ENCODE assay signal across 17 cellular contexts in the genomic region with DNA sequence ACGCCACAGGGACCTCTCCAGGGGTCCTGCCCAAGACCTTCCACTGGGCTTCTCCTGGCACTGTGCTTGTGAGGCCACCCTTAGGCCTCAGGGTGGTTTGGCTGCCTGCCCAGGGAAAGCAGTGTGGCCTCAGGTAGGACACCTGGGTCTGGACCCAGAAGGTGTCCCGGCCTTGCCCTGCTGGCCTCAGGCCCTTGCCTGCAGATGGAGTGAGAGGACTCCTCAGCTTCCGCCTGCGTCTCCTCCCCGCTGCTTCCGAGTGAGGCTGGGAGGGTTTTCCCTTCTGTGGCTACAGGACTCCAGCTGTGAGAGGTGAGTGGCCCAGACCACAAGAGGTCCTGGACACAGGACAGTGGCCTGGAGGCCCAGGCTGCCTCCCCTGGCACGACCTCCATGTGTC.
"Had no signal": no experiment of that assay in that cellular context is flagged by ENCODE, and none has a peak within 500 bp of the region (broad histone marks: within the 10 kb centered on the region; RNA-seq: fewer than 3 reads in every experiment).

No MANE protein-coding gene starts in this region.

- FAIRE-seq: bronchial epithelial cell, endothelial cell of umbilical vein had no signal

- ATAC-seq: activated CD4-positive, CD25-positive, alpha-beta regulatory T cell treated with anti-CD3 and anti-CD28 coated beads, Interleukin-2, amount 50 U/mL, for 24 hours; gastroesophageal sphincter had no signal

- H3K4me3 ChIP-seq: ascending aorta, esophagus muscularis mucosa, gastroesophageal sphincter, thyroid gland had no signal

- H3K9me3 ChIP-seq: ascending aorta, thyroid gland had no signal

- H3K27me3 ChIP-seq: ascending aorta, thyroid gland had no signal

- H3K4me1 ChIP-seq: ascending aorta, gastroesophageal sphincter had no signal

- H3K36me3 ChIP-seq: ascending aorta, esophagus muscularis mucosa, gastroesophageal sphincter, thyroid gland had no signal

- DNase-seq: activated CD4-positive, alpha-beta T cell treated with anti-CD3 and anti-CD28 coated beads, Interleukin-2, amount 10 ng/mL, durations not matched to agents 7 days and 5 days; activated CD8-positive, alpha-beta memory T cell treated with anti-CD3 and anti-CD28 coated beads, Interleukin-2, amount 50 U/mL, for 48 hours; activated effector memory CD4-positive, alpha-beta T cell treated with anti-CD3 and anti-CD28 coated beads, Interleukin-2, amount 50 U/mL, for 16 hours; activated naive CD4-positive, alpha-beta T cell treated with anti-CD3 and anti-CD28 coated beads, Interleukin-2, amount 50 U/mL, for 16 hours; activated T-cell treated with anti-CD3 and anti-CD28 coated beads, Interleukin-2, amount 50 U/mL, for 48 hours; cerebellar nuclear complex; effector CD8-positive, alpha-beta T cell; retina; stimulated activated CD8-positive, alpha-beta memory T cell treated with anti-CD3 and anti-CD28 coated beads, Interleukin-4, amount 100 ng/mL, for 48 hours; stimulated activated naive CD4-positive, alpha-beta T cell treated with Interleukin-2 at 50 U/mL for 16 hours; thyroid gland had no signal

- H3K27ac ChIP-seq: ascending aorta, esophagus muscularis mucosa, gastroesophageal sphincter, thyroid gland had no signal
